In the genomic region with DNA sequence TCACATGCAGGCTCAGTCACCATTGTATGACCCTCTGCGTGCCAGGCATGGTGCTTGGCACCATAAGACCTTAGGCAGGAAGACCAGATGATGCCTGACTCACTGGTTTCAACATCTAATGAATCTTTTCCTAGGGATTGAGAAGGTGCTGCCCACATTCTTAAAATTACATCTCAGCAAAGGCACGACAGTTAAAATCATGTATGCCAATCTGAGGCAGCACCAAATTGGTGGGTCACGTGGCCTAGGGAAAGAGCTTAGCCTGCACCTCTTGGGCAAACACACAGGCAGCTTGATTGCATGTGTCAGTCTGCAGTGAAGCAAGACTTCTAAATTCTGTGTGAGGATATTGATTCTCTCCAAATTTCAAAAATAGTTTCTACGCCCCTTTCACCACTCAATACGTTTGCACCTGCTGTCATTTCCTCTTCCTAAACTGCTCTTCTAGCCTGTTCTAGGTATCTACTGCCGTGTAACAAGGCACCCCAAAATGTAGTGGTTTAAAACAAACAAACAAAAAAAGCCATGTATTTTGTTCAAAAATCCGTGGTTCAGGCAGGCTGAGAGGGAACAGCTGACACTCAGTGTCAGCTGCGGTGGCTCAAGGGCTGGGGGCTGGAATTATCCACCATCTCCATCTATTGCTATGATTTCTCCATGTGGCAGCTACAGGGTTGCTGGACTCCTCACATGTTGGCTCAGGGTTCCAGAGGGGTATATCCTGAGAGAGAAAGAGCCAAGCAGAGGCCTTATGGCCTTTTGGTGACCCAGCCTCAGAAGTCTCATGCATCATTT, we compare ENCODE assay signal across 14 cellular contexts.
DNase-seq lines count a peak whose midpoint lies in the region; ATAC-seq and TF ChIP-seq lines count a peak whose summit lies in the region.
"Had no signal": no experiment of that assay in that cellular context is flagged by ENCODE, and none has a peak within 500 bp of the region (broad histone marks: within the 10 kb centered on the region; RNA-seq: fewer than 3 reads in every experiment).

No MANE protein-coding gene starts in this region.

- BruUV-seq in IMR-90 (replicated peaks; lab: Mats Ljungman, UMichigan) = no TSS peak

- no peaks in the 10 kb centered on the region for H3K9me3 Mint-ChIP-seq in activated B cell treated with CpG ODN at 0.5 μM for 24 hours
- H3K9me3 Mint-ChIP-seq: immature natural killer cell, type B pancreatic cell had no signal

- CTCF ChIA-PET in IMR-90 (lab: Yijun Ruan, JAX) = no interaction called here
- CTCF ChIA-PET in activated B cell treated with CpG ODN at 0.5 μM for 24 hours (lab: Charles Lee) = no interaction called here

- H4K20me1 ChIP-seq in IMR-90 (ENCODE audit: insufficient read depth, low read length) = no peaks in the 10 kb centered on the region

- H4K8ac ChIP-seq in IMR-90 (ENCODE audit: low read depth in 2 of 2, low read length in 2 of 2) = no peak overlapping the region

- H3K4me1 Mint-ChIP-seq in activated B cell treated with CpG ODN at 0.5 μM for 24 hours = peaks cover 37% of the 10 kb centered on the region

- no peak overlapping the region for H2BK20ac ChIP-seq in IMR-90 (ENCODE audit: low read depth, low read length)

- H4K5ac ChIP-seq in IMR-90 (ENCODE audit: low read depth, low read length) = no peak overlapping the region

- H3K4me3 ChIP-seq in IMR-90 (ENCODE audit: insufficient read depth, low read depth, low read length) (no peak overlapping the region), liver (ENCODE audit: low read depth in 1 of 3, low read length in 3 of 3) (no peak overlapping the region), suprapubic skin (no peak overlapping the region)
- H3K4me3 ChIP-seq: sigmoid colon had no signal

- H4K91ac ChIP-seq in IMR-90 (ENCODE audit: insufficient read depth, low read depth, low read length) = peak overlapping the region; percentile 7; the same call in 1 of the 2 replicates

- H3K56ac ChIP-seq in IMR-90 (ENCODE audit: extremely low read depth, insufficient read depth, low read length) = no peak overlapping the region

- intact Hi-C loops in IMR-90 (cut with micrococcal nuclease) = no loop called here
- intact Hi-C loops in activated B cell treated with CpG ODN at 0.5 μM for 24 hours (cut with micrococcal nuclease) = no loop called here

- no peak for TF ChIP-seq POLR2A in IMR-90 (IDR thresholded peaks at IDR 0.05; ENCODE audit: low read depth, low read length)
- TF ChIP-seq POLR2A in suprapubic skin (IDR thresholded peaks at IDR 0.05) = no peak

- no peak overlapping the region for H2AFZ ChIP-seq in IMR-90 (replicated peaks; ENCODE audit: low read length, poor library complexity)

- dilution Hi-C loops in IMR-90 (cut with HindIII; ENCODE audit: low sequenced_read_pairs, unreplicated experiment) = no loop called here

- H3K9ac ChIP-seq in IMR-90 (ENCODE audit: low read depth, low read length) = no peak overlapping the region
- H3K9ac ChIP-seq in liver (ENCODE audit: low read depth in 1 of 2, low read length in 2 of 2) = no peak overlapping the region

- TF ChIP-seq EP300 in suprapubic skin (IDR thresholded peaks at IDR 0.05) = no peak

- 82% methylated on average over 1 of the region's 8 CpGs; no CpG with 5 or more reads in 1 of the 2 experiments for WGBS in IMR-90 (ENCODE audit: extremely low coverage in 2 of 2, insufficient read length in 1 of 2), 2 experiments
- WGBS in liver = 42% methylated on average over 8 of the region's 8 CpGs
- 88% methylated on average over 8 of the region's 8 CpGs for WGBS in suprapubic skin

- H3K27ac ChIP-seq in IMR-90 (ENCODE audit: insufficient read depth, low read length) = no peak overlapping the region
- peak overlapping the region in 1 of 2 donors; percentile 48 for H3K27ac ChIP-seq in liver (ENCODE audit: low read depth in 1 of 2, low read length in 2 of 2)
- H3K27ac ChIP-seq in suprapubic skin = no peak overlapping the region
- H3K27ac ChIP-seq: sigmoid colon had no signal

- H3K9me1 ChIP-seq in IMR-90 (ENCODE audit: insufficient read depth, low read length) = peaks cover 5% of the 10 kb centered on the region

- no peak overlapping the region for H2BK5ac ChIP-seq in IMR-90 (ENCODE audit: low read depth, low read length, poor library complexity, severe bottlenecking)

- TF ChIP-seq CTCF in IMR-90 (conservative IDR thresholded peaks at IDR 0.05; ENCODE audit: low read depth, low read length) (no peak), activated B cell treated with CpG ODN at 0.5 μM for 24 hours (IDR thresholded peaks at IDR 0.05) (no peak), liver (IDR thresholded peaks at IDR 0.05; ENCODE audit: low read depth, low read length, missing input control) (no peak), suprapubic skin (IDR thresholded peaks at IDR 0.05) (no peak)

- ATAC-seq in IMR-90 (ENCODE audit: low read depth) (no peak), activated B cell treated with CpG ODN at 0.5 μM for 24 hours (ENCODE audit: low read depth) (peak; percentile 21), HG02885 (IDR thresholded peaks at IDR 0.05; ENCODE audit: poor library complexity, unreplicated experiment) (no peak)

- no peak overlapping the region for H3K4me2 ChIP-seq in IMR-90 (ENCODE audit: low read depth, low read length)

- TF ChIP-seq RAD21 in IMR-90 (IDR thresholded peaks at IDR 0.05; ENCODE audit: low read length) (no peak), liver (IDR thresholded peaks at IDR 0.05) (peak; percentile 45 to 59)

- H2AK9ac ChIP-seq in IMR-90 (replicated peaks; ENCODE audit: low read depth, low read length, poor library complexity) = no peak overlapping the region

- H3K14ac ChIP-seq in IMR-90 (replicated peaks; ENCODE audit: low read depth, low read length) = no peak overlapping the region

- H3K27me3 Mint-ChIP-seq in activated B cell treated with CpG ODN at 0.5 μM for 24 hours = no peaks in the 10 kb centered on the region
- H3K27me3 Mint-ChIP-seq: type B pancreatic cell had no signal

- no peaks in the 10 kb centered on the region for H3K36me3 ChIP-seq in IMR-90 (ENCODE audit: control insufficient read depth, insufficient read depth, low read length)
- no peaks in the 10 kb centered on the region for H3K36me3 ChIP-seq in liver (ENCODE audit: control insufficient read depth in 4 of 4, insufficient read depth in 3 of 4, low read depth in 1 of 4, low read length in 3 of 4)
- no peaks in the 10 kb centered on the region for H3K36me3 ChIP-seq in suprapubic skin
- H3K36me3 ChIP-seq: sigmoid colon had no signal

- no peak overlapping the region for H2BK120ac ChIP-seq in IMR-90 (ENCODE audit: low read depth, low read length)

- no peak overlapping the region for H3K4ac ChIP-seq in IMR-90 (ENCODE audit: low read depth, low read length)

- H2AK5ac ChIP-seq in IMR-90 (ENCODE audit: low read depth, low read length) = peak overlapping the region; percentile 64; the same call in 1 of the 2 replicates

- H3K27ac Mint-ChIP-seq in activated B cell treated with CpG ODN at 0.5 μM for 24 hours = no peak overlapping the region
- H3K27ac Mint-ChIP-seq: activated CD4-positive, alpha-beta T cell treated with anti-CD3 and anti-CD28 coated beads, Interleukin-2, amount 10 ng/mL, durations not matched to agents 24 days and 14 days; immature natural killer cell; type B pancreatic cell had no signal

- DNase-seq in ACHN = peak; percentile 46
- no peak for DNase-seq in IMR-90
- no peak for DNase-seq in activated B cell treated with CpG ODN at 0.5 μM for 24 hours
- DNase-seq in activated T-cell treated with anti-CD3 and anti-CD28 coated beads, Interleukin-2, amount 50 U/mL, for 1 hour = no peak
- DNase-seq in suprapubic skin (ENCODE audit: low spot score in 2 of 2) = no peak
- no peak for DNase-seq in stimulated activated CD4-positive, alpha-beta T cell treated with anti-CD3 and anti-CD28 coated beads, Interleukin-4, amount 100 ng/mL, for 24 hours
- DNase-seq: activated CD4-positive, alpha-beta T cell treated with anti-CD3 and anti-CD28 coated beads, Interleukin-2, amount 10 ng/mL, durations not matched to agents 24 days and 14 days; DND-41; immature natural killer cell; NCI-H526 treated with DMSO at 0.1 percent for 48 hours; sigmoid colon had no signal

- H3K18ac ChIP-seq in IMR-90 (ENCODE audit: low read depth, low read length) = no peak overlapping the region

- H3K9me3 ChIP-seq in IMR-90 (ENCODE audit: control insufficient read depth, insufficient read depth, low read length) (no peaks in the 10 kb centered on the region), liver (ENCODE audit: control insufficient read depth in 4 of 4, low read length in 3 of 4) (no peaks in the 10 kb centered on the region), suprapubic skin (no peaks in the 10 kb centered on the region)
- H3K9me3 ChIP-seq: sigmoid colon had no signal

- no peaks in the 10 kb centered on the region for H3K27me3 ChIP-seq in IMR-90 (ENCODE audit: control insufficient read depth, insufficient read depth, low read length)
- H3K27me3 ChIP-seq in liver (ENCODE audit: control insufficient read depth in 4 of 4, insufficient read depth in 4 of 4, low read length in 3 of 4) = no peaks in the 10 kb centered on the region
- H3K27me3 ChIP-seq in suprapubic skin = no peaks in the 10 kb centered on the region
- H3K27me3 ChIP-seq: sigmoid colon had no signal

- POLR2A ChIA-PET in IMR-90 (lab: Charles Lee; ENCODE audit: unreplicated experiment) (no interaction called here), activated B cell treated with CpG ODN at 0.5 μM for 24 hours (lab: Charles Lee) (no interaction called here)

- H3K36me3 Mint-ChIP-seq in activated B cell treated with CpG ODN at 0.5 μM for 24 hours (ENCODE audit: low read depth) = no peaks in the 10 kb centered on the region
- H3K36me3 Mint-ChIP-seq: type B pancreatic cell had no signal

- in situ Hi-C loops in ACHN (cut with HindIII; ENCODE audit: low pct_ligation_motif_present, low pct_unique_long_range_greater_than_20kb, low sequenced_read_pairs) = no loop called here
- in situ Hi-C loops in IMR-90 (cut with MboI; ENCODE audit: low sequenced_read_pairs) = no loop called here

- peaks cover 9% of the 10 kb centered on the region for H3K4me1 ChIP-seq in IMR-90 (ENCODE audit: control insufficient read depth, insufficient read depth, low read length)
- peaks cover 3 to 22% (median 7%) of the 10 kb centered on the region in 4 donors for H3K4me1 ChIP-seq in liver (ENCODE audit: control insufficient read depth in 4 of 4, insufficient read depth in 4 of 4, low read length in 3 of 4)
- peaks cover 3% of the 10 kb centered on the region for H3K4me1 ChIP-seq in suprapubic skin
- H3K4me1 ChIP-seq: sigmoid colon had no signal

- no peak overlapping the region for H3K23ac ChIP-seq in IMR-90 (ENCODE audit: low read depth, low read length)

- no peak overlapping the region for H3K4me3 Mint-ChIP-seq in activated B cell treated with CpG ODN at 0.5 μM for 24 hours
- H3K4me3 Mint-ChIP-seq: activated CD4-positive, alpha-beta T cell treated with anti-CD3 and anti-CD28 coated beads, Interleukin-2, amount 10 ng/mL, durations not matched to agents 24 days and 14 days; immature natural killer cell; type B pancreatic cell had no signal

- H3K79me1 ChIP-seq in IMR-90 (ENCODE audit: low read depth in 1 of 2, low read length in 2 of 2) = no peaks in the 10 kb centered on the region

- no peak overlapping the region for H2BK15ac ChIP-seq in IMR-90 (ENCODE audit: low read depth, low read length)

TF ChIP-seq in IMR-90, 13 proteins besides CTCF, POLR2A, EP300 and RAD21 (continues in another document):
- no peak for TF ChIP-seq RCOR1 (IDR thresholded peaks at IDR 0.05; ENCODE audit: insufficient replicate concordance, low read length)

TF ChIP-seq in liver, 16 proteins besides CTCF, POLR2A, EP300 and RAD21 (continues in another document):
- TF ChIP-seq RXRA (IDR thresholded peaks at IDR 0.05) = peak; percentile 33 to 47
